ENCODE assay signal across 27 cellular contexts in genomic region chr6:15106958-15107643, GRCh38.
"Had no signal": no experiment of that assay in that cellular context is flagged by ENCODE, and none has a peak within 500 bp of the region (broad histone marks: within the 10 kb centered on the region; RNA-seq: fewer than 3 reads in every experiment).

No MANE protein-coding gene starts in this region.

- H3K4me1 ChIP-seq: breast epithelium, colonic mucosa, gastroesophageal sphincter, right lobe of liver, stomach, transverse colon, vagina had no signal

- H3K4me1 Mint-ChIP-seq: neural crest cell had no signal

- H3K4me3 Mint-ChIP-seq: activated naive CD4-positive, alpha-beta T cell treated with anti-CD3 and anti-CD28 coated beads for 36 hours; activated naive CD8-positive, alpha-beta T cell treated with anti-CD3 and anti-CD28 coated beads, Interleukin-2, amount 10 ng/mL, durations not matched to agents 7 days and 5 days; activated T-cell treated with anti-CD3 and anti-CD28 coated beads, Interleukin-2, amount 50 U/mL, for 72 hours; central memory CD8-positive, alpha-beta T cell; memory B cell; naive thymus-derived CD4-positive, alpha-beta T cell; neural crest cell; stimulated activated memory B cell treated with anti-CD40 and anti-IgM and Interleukin-4, amounts not matched to agents 10 μg/mL and 1 μg/mL and 100 μg/mL, for 72 hours; T-helper 2 cell treated with Interferon-gamma antibody and Interleukin-4, amounts not matched to agents 5 μg/mL and 100 μg/mL, for 36 hours had no signal

- H3K27ac Mint-ChIP-seq: activated naive CD4-positive, alpha-beta T cell treated with anti-CD3 and anti-CD28 coated beads for 36 hours; activated naive CD8-positive, alpha-beta T cell treated with anti-CD3 and anti-CD28 coated beads, Interleukin-2, amount 10 ng/mL, durations not matched to agents 7 days and 5 days; activated T-cell treated with anti-CD3 and anti-CD28 coated beads, Interleukin-2, amount 50 U/mL, for 72 hours; memory B cell; naive thymus-derived CD4-positive, alpha-beta T cell; stimulated activated memory B cell treated with anti-CD40 and anti-IgM and Interleukin-4, amounts not matched to agents 10 μg/mL and 1 μg/mL and 100 μg/mL, for 72 hours; T-helper 2 cell treated with Interferon-gamma antibody and Interleukin-4, amounts not matched to agents 5 μg/mL and 100 μg/mL, for 36 hours had no signal

- H3K9me3 Mint-ChIP-seq: central memory CD8-positive, alpha-beta T cell had no signal

- H3K27ac ChIP-seq: breast epithelium, colonic mucosa, dorsolateral prefrontal cortex, gastroesophageal sphincter, right lobe of liver, stomach, transverse colon, vagina had no signal

- DNase-seq: activated CD4-positive, alpha-beta T cell treated with anti-CD3 and anti-CD28 coated beads for 4 hours; activated CD4-positive, alpha-beta T cell treated with anti-CD3 and anti-CD28 coated beads, Interleukin-2, amount 50 U/mL, for 48 hours; activated CD4-positive, CD25-positive, alpha-beta regulatory T cell; activated effector memory CD4-positive, alpha-beta T cell treated with Interleukin-2 at 50 U/mL for 16 hours; activated naive CD4-positive, alpha-beta T cell treated with anti-CD3 and anti-CD28 coated beads for 36 hours; activated naive CD8-positive, alpha-beta T cell treated with anti-CD3 and anti-CD28 coated beads, Interleukin-2, amount 10 ng/mL, durations not matched to agents 7 days and 5 days; activated T-cell treated with anti-CD3 and anti-CD28 coated beads, Interleukin-2, amount 50 U/mL, for 72 hours; amniotic stem cell; colonic mucosa; dorsolateral prefrontal cortex; head of caudate nucleus; hypothalamus; left cardiac atrium; naive thymus-derived CD4-positive, alpha-beta T cell; right lobe of liver; stimulated activated CD4-positive, alpha-beta T cell treated with anti-CD3 and anti-CD28 coated beads, Interleukin-2, amount 100 ng/mL, for 24 hours; stomach; transverse colon had no signal

- H3K36me3 ChIP-seq: breast epithelium, colonic mucosa, gastroesophageal sphincter, right lobe of liver, stomach, transverse colon, vagina had no signal

- H3K9me3 ChIP-seq: colonic mucosa, right lobe of liver, transverse colon, vagina had no signal

- H3K4me3 ChIP-seq: breast epithelium, colonic mucosa, dorsolateral prefrontal cortex, gastroesophageal sphincter, right lobe of liver, skin epidermis, stomach, transverse colon, vagina had no signal

- ATAC-seq: activated T-cell treated with anti-CD3 and anti-CD28 coated beads, Interleukin-2, amount 50 U/mL, for 72 hours; gastroesophageal sphincter; left cardiac atrium; naive thymus-derived CD4-positive, alpha-beta T cell; right lobe of liver; stimulated activated memory B cell treated with anti-CD40 and anti-IgM and Interleukin-4, amounts not matched to agents 10 μg/mL and 1 μg/mL and 100 μg/mL, for 72 hours had no signal

- H3K27me3 ChIP-seq: breast epithelium, colonic mucosa, dorsolateral prefrontal cortex, gastroesophageal sphincter, right lobe of liver, stomach, transverse colon, vagina had no signal
